ENCODE assay signal across 14 cellular contexts in the genomic region with DNA sequence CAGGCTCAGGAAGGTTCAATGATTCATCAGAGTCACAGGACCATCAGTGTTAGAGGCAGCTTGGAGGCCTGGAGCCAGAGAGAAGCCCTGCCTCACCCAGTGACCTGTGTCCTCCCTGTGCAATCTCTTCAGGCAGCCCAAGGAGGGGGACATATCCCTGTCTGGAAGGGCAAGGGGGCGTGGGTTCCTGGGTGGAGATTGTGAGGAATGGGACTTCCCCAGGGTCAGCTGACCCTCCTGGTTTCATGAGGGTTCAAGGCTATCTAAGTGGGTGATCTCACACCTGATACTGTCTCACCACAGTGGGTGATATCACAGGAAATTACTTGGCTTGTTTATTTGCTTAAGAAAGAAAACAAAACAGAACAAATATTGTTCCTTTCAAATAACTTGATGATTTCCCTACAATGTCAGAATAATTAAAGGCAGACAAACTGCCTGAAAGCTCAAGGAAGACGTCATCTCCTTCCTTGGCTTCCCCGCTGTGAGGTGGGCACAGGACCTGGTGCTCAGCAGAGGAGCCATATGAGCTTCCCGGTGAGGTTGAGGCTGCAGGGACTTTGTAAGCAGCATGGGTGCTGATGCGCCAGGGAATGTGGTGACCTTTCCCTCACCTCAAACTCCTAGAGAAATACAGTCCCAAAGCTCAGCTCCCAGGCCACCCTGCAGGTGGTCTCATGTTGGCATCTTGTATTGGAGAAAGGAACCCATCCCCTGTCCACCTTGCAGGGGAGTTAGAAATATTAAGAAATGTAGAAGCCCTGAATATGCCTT.
A peak's percentile ranks its signal among the peaks of the same experiment; 100 is the strongest.
DNase-seq lines count a peak whose midpoint lies in the region; ATAC-seq and TF ChIP-seq lines count a peak whose summit lies in the region.
"Had no signal": no experiment of that assay in that cellular context is flagged by ENCODE, and none has a peak within 500 bp of the region (broad histone marks: within the 10 kb centered on the region; RNA-seq: fewer than 3 reads in every experiment).

No MANE protein-coding gene starts in this region.

- H3K14ac ChIP-seq in neuronal stem cell (ENCODE audit: low read length), result no peak overlapping the region

- peaks cover 15% of the 10 kb centered on the region for H3K27me3 Mint-ChIP-seq in activated CD4-positive, alpha-beta T cell treated with anti-CD3 and anti-CD28 coated beads, Interleukin-2, amount 10 ng/mL, durations not matched to agents 7 days and 5 days
- no peaks in the 10 kb centered on the region for H3K27me3 Mint-ChIP-seq in activated CD4-positive, alpha-beta T cell treated with anti-CD3 and anti-CD28 coated beads for 36 hours
- H3K27me3 Mint-ChIP-seq in effector memory CD8-positive, alpha-beta T cell, result no peaks in the 10 kb centered on the region

- H3K36me3 ChIP-seq in HEK293 (ENCODE audit: control insufficient read depth in 2 of 2, insufficient read depth in 1 of 2, low read length in 2 of 2) (no peaks in the 10 kb centered on the region), neuronal stem cell (replicated peaks in 1 of 2; ENCODE audit: control insufficient read depth in 2 of 2, insufficient read depth in 2 of 2, low read length in 2 of 2) (no peaks in the 10 kb centered on the region), psoas muscle (ENCODE audit: insufficient read depth in 1 of 2, low read depth in 1 of 2) (no peaks in the 10 kb centered on the region)

- H3K4me1 Mint-ChIP-seq in activated CD4-positive, alpha-beta T cell treated with anti-CD3 and anti-CD28 coated beads, Interleukin-2, amount 10 ng/mL, durations not matched to agents 7 days and 5 days, result peaks cover 12% of the 10 kb centered on the region
- peaks cover 12% of the 10 kb centered on the region for H3K4me1 Mint-ChIP-seq in activated CD4-positive, alpha-beta T cell treated with anti-CD3 and anti-CD28 coated beads for 36 hours
- H3K4me1 Mint-ChIP-seq in effector memory CD8-positive, alpha-beta T cell (ENCODE audit: low read depth in 2 of 2), result peaks cover 11 to 12% of the 10 kb centered on the region in 2 donors

- H3K4me3 Mint-ChIP-seq in activated CD4-positive, alpha-beta T cell treated with anti-CD3 and anti-CD28 coated beads, Interleukin-2, amount 10 ng/mL, durations not matched to agents 7 days and 5 days, result no peak overlapping the region
- no peak overlapping the region for H3K4me3 Mint-ChIP-seq in activated CD4-positive, alpha-beta T cell treated with anti-CD3 and anti-CD28 coated beads for 36 hours
- peak overlapping the region; percentile 20 to 41 for H3K4me3 Mint-ChIP-seq in effector memory CD8-positive, alpha-beta T cell

- H3K9ac ChIP-seq in neuronal stem cell (ENCODE audit: low read depth, low read length, poor library complexity), result no peak overlapping the region

- no peak for ATAC-seq in activated CD4-positive, alpha-beta T cell treated with anti-CD3 and anti-CD28 coated beads for 36 hours
- peak; percentile 89 for ATAC-seq in effector memory CD8-positive, alpha-beta T cell (replicated peaks)
- ATAC-seq in HG03280 (IDR thresholded peaks at IDR 0.05; ENCODE audit: unreplicated experiment), result no peak
- no peak for ATAC-seq in psoas muscle
- no peak for ATAC-seq in GM21367 (IDR thresholded peaks at IDR 0.05; ENCODE audit: unreplicated experiment)

- no peak overlapping the region for H2BK15ac ChIP-seq in neuronal stem cell (ENCODE audit: low read length)

- H3K4me3 ChIP-seq in HEK293 (ENCODE audit: low read depth, low read length) (no peak overlapping the region), neuronal stem cell (ENCODE audit: low read length in 2 of 2) (no peak overlapping the region), psoas muscle (no peak overlapping the region)

- H3K36me3 Mint-ChIP-seq in activated CD4-positive, alpha-beta T cell treated with anti-CD3 and anti-CD28 coated beads, Interleukin-2, amount 10 ng/mL, durations not matched to agents 7 days and 5 days (ENCODE audit: low read depth), result peaks cover under 1% of the 10 kb centered on the region
- H3K36me3 Mint-ChIP-seq in activated CD4-positive, alpha-beta T cell treated with anti-CD3 and anti-CD28 coated beads for 36 hours (ENCODE audit: low read depth), result no peaks in the 10 kb centered on the region
- no peaks in the 10 kb centered on the region for H3K36me3 Mint-ChIP-seq in effector memory CD8-positive, alpha-beta T cell (ENCODE audit: insufficient read depth)

- H2BK120ac ChIP-seq in neuronal stem cell (ENCODE audit: low read depth, low read length), result no peak overlapping the region

- H2AFZ ChIP-seq in neuronal stem cell (ENCODE audit: low read length), result no peak overlapping the region

- no peak overlapping the region for H2BK5ac ChIP-seq in neuronal stem cell (ENCODE audit: low read length)

- no peaks in the 10 kb centered on the region for H3K9me3 ChIP-seq in HEK293 (ENCODE audit: control insufficient read depth, insufficient read depth, low read depth, low read length)
- peaks cover 0 to 2% of the 10 kb centered on the region in 2 donors for H3K9me3 ChIP-seq in neuronal stem cell (replicated peaks in 1 of 2; ENCODE audit: control insufficient read depth in 2 of 2, insufficient read depth in 1 of 2, low read depth in 1 of 2, low read length in 2 of 2)
- H3K9me3 ChIP-seq in psoas muscle, result no peaks in the 10 kb centered on the region

- H3K4ac ChIP-seq in neuronal stem cell (ENCODE audit: low read length), result no peak overlapping the region

- H2BK12ac ChIP-seq in neuronal stem cell (ENCODE audit: low read length), result no peak overlapping the region

- CTCF ChIA-PET in activated CD4-positive, alpha-beta T cell treated with anti-CD3 and anti-CD28 coated beads, Interleukin-2, amount 10 ng/mL, durations not matched to agents 7 days and 5 days (lab: Charles Lee), result interaction anchor here (1.1 kb wide), 1 partner anchor 9 kb away, joined by 4 read pairs; no protein-coding TSS in a partner anchor
- CTCF ChIA-PET in activated CD4-positive, alpha-beta T cell treated with anti-CD3 and anti-CD28 coated beads for 36 hours (lab: Charles Lee), result interaction anchor here (0.7 kb wide), 1 partner anchor 11 kb away, joined by 3 read pairs; no protein-coding TSS in a partner anchor
- CTCF ChIA-PET in HEK293 (lab: Yijun Ruan, JAX), result interaction anchor here (0.9 kb wide), 1 partner anchor 9 kb away, joined by 7 read pairs; no protein-coding TSS in a partner anchor

- no peak overlapping the region for H3K27ac Mint-ChIP-seq in activated CD4-positive, alpha-beta T cell treated with anti-CD3 and anti-CD28 coated beads, Interleukin-2, amount 10 ng/mL, durations not matched to agents 7 days and 5 days
- H3K27ac Mint-ChIP-seq in activated CD4-positive, alpha-beta T cell treated with anti-CD3 and anti-CD28 coated beads for 36 hours, result no peak overlapping the region
- H3K27ac Mint-ChIP-seq in effector memory CD8-positive, alpha-beta T cell, result peak overlapping the region in 1 of 2 donors; percentile 32

- TF ChIP-seq CTCF in HEK293 (tag by site-specific recombination; IDR thresholded peaks at IDR 0.05), result no peak
- no peak for TF ChIP-seq CTCF in psoas muscle (IDR thresholded peaks at IDR 0.05)

- WGBS in neuronal stem cell (ENCODE audit: extremely low coverage in 2 of 2, insufficient read length in 2 of 2, insufficient replicate concordance in 1 of 2), 2 donors, result no CpG with 5 or more reads among the region's 5 CpGs
- WGBS in psoas muscle, 3 donors, result 87 to 90% (median 88%) methylated on average over 5 of the region's 5 CpGs

- H4K91ac ChIP-seq in neuronal stem cell (ENCODE audit: low read depth, low read length, poor library complexity), result no peak overlapping the region

- peak overlapping the region; percentile 32 for H3K18ac ChIP-seq in neuronal stem cell (ENCODE audit: low read length)

- peak; percentile 11 for DNase-seq in activated CD4-positive, alpha-beta T cell treated with anti-CD3 and anti-CD28 coated beads, Interleukin-2, amount 10 ng/mL, durations not matched to agents 7 days and 5 days
- no peak for DNase-seq in activated CD4-positive, alpha-beta T cell treated with anti-CD3 and anti-CD28 coated beads for 36 hours
- DNase-seq in effector memory CD8-positive, alpha-beta T cell, result peak in 2 of 3 experiments; percentile 7 to 12
- DNase-seq in neuronal stem cell (ENCODE audit: low spot score), result no peak
- DNase-seq in psoas muscle, result no peak
- DNase-seq: GF-D8, KG1, NCI-H1092, NCI-H2227 treated with DMSO at 0.1 percent for 48 hours, NCI-H526 had no signal

- POLR2A ChIA-PET in activated CD4-positive, alpha-beta T cell treated with anti-CD3 and anti-CD28 coated beads, Interleukin-2, amount 10 ng/mL, durations not matched to agents 7 days and 5 days (lab: Charles Lee), result no interaction called here
- POLR2A ChIA-PET in activated CD4-positive, alpha-beta T cell treated with anti-CD3 and anti-CD28 coated beads for 36 hours (lab: Charles Lee), result no interaction called here
- POLR2A ChIA-PET in HEK293 (lab: Yijun Ruan, JAX), result no interaction called here

- H3K4me1 ChIP-seq in HEK293 (ENCODE audit: control insufficient read depth, insufficient read depth, low read length), result no peaks in the 10 kb centered on the region
- peaks cover 0 to 1% of the 10 kb centered on the region in 2 donors for H3K4me1 ChIP-seq in neuronal stem cell (ENCODE audit: control insufficient read depth in 2 of 2, insufficient read depth in 1 of 2, low read depth in 1 of 2, low read length in 2 of 2)
- H3K4me1 ChIP-seq in psoas muscle, result no peaks in the 10 kb centered on the region

- intact Hi-C loops in activated CD4-positive, alpha-beta T cell treated with anti-CD3 and anti-CD28 coated beads for 36 hours (cut with DNase I, micrococcal nuclease), result no loop called here
- intact Hi-C loops in psoas muscle (cut with DNase I), result no loop called here

- H3K27ac ChIP-seq in HEK293 (ENCODE audit: extremely low read depth, low read depth, low read length) (no peak overlapping the region), neuronal stem cell (replicated peaks; ENCODE audit: low read length) (no peak overlapping the region), psoas muscle (no peak overlapping the region)
- H3K27ac ChIP-seq: C4-2B had no signal

- peaks cover 1% of the 10 kb centered on the region for H3K9me3 Mint-ChIP-seq in activated CD4-positive, alpha-beta T cell treated with anti-CD3 and anti-CD28 coated beads, Interleukin-2, amount 10 ng/mL, durations not matched to agents 7 days and 5 days
- H3K9me3 Mint-ChIP-seq in activated CD4-positive, alpha-beta T cell treated with anti-CD3 and anti-CD28 coated beads for 36 hours (ENCODE audit: low read depth), result no peaks in the 10 kb centered on the region
- no peaks in the 10 kb centered on the region for H3K9me3 Mint-ChIP-seq in effector memory CD8-positive, alpha-beta T cell

- H2AK5ac ChIP-seq in neuronal stem cell (ENCODE audit: low read depth, low read length), result no peak overlapping the region

- no peaks in the 10 kb centered on the region for H3K79me1 ChIP-seq in neuronal stem cell (ENCODE audit: low read depth, low read length)

- H3K27me3 ChIP-seq in neuronal stem cell (ENCODE audit: control insufficient read depth in 3 of 3, insufficient read depth in 3 of 3, low read depth in 1 of 3, low read length in 3 of 3) (no peaks in the 10 kb centered on the region), psoas muscle (ENCODE audit: insufficient read depth in 3 of 3, low read length in 2 of 3) (peaks cover 0 to 4% (median 0%) of the 10 kb centered on the region in 3 donors)

- H4K8ac ChIP-seq in neuronal stem cell (ENCODE audit: low read depth, low read length), result no peak overlapping the region

- H3K4me2 ChIP-seq in neuronal stem cell (ENCODE audit: insufficient read depth, low read length, poor library complexity, severe bottlenecking), result no peak overlapping the region

- no peak overlapping the region for H3K23ac ChIP-seq in neuronal stem cell (ENCODE audit: low read depth, low read length, poor library complexity)

Comparison
In these comparisons a context has a peak if more than half of its experiments do, and no peak if none do; other contexts are left out.
1. DNase-seq: peak in activated CD4-positive, alpha-beta T cell treated with anti-CD3 and anti-CD28 coated beads, Interleukin-2, amount 10 ng/mL, durations not matched to agents 7 days and 5 days (single experiment) and effector memory CD8-positive, alpha-beta T cell (2 of 3); none in activated CD4-positive, alpha-beta T cell treated with anti-CD3 and anti-CD28 coated beads for 36 hours (single experiment), neuronal stem cell (single experiment) and psoas muscle (0 of 2).
2. H3K4me3 Mint-ChIP-seq: peak in effector memory CD8-positive, alpha-beta T cell (2 of 2); none in activated CD4-positive, alpha-beta T cell treated with anti-CD3 and anti-CD28 coated beads, Interleukin-2, amount 10 ng/mL, durations not matched to agents 7 days and 5 days (single experiment) and activated CD4-positive, alpha-beta T cell treated with anti-CD3 and anti-CD28 coated beads for 36 hours (single experiment).